In genomic region chr6:83827050-83827449, GRCh38 we compare ENCODE assay signal across 1 cellular context.
TF ChIP-seq lines count a peak whose summit lies in the region.

No MANE protein-coding gene starts in this region.

TF ChIP-seq in H1, 55 proteins besides CTCF, POLR2A, EP300 and RAD21:
- TF ChIP-seq SP1 (IDR thresholded peaks at IDR 0.05; ENCODE audit: low read depth, low read length), result no peak
- no peak for TF ChIP-seq JUND (IDR thresholded peaks at IDR 0.05; ENCODE audit: low read length)
- no peak for TF ChIP-seq GABPA (IDR thresholded peaks at IDR 0.05; ENCODE audit: borderline replicate concordance, insufficient read depth, low read length)
- TF ChIP-seq KDM1A (IDR thresholded peaks at IDR 0.05; ENCODE audit: borderline replicate concordance, low read length), result no peak
- TF ChIP-seq RXRA (IDR thresholded peaks at IDR 0.05; ENCODE audit: insufficient read depth, low read depth, low read length), result no peak
- no peak for TF ChIP-seq CEBPB (IDR thresholded peaks at IDR 0.05; ENCODE audit: low read depth, low read length)
- no peak for TF ChIP-seq RNF2 (IDR thresholded peaks at IDR 0.05; ENCODE audit: borderline replicate concordance, low read depth, low read length, missing control alignments, poor library complexity, severe bottlenecking)
- TF ChIP-seq CHD1 (IDR thresholded peaks at IDR 0.05; ENCODE audit: low read depth, low read length), result no peak
- no peak for TF ChIP-seq TAF1 (IDR thresholded peaks at IDR 0.05; ENCODE audit: low read depth, low read length)
- TF ChIP-seq MAFK (IDR thresholded peaks at IDR 0.05; ENCODE audit: low read depth, low read length), result no peak
- TF ChIP-seq EGR1 (IDR thresholded peaks at IDR 0.05; ENCODE audit: borderline replicate concordance, low read depth, low read length), result no peak
- no peak for TF ChIP-seq CHD7 (IDR thresholded peaks at IDR 0.05; ENCODE audit: insufficient replicate concordance, low read length)
- TF ChIP-seq JUN (IDR thresholded peaks at IDR 0.05; ENCODE audit: low read depth, low read length), result no peak
- no peak for TF ChIP-seq GTF2F1 (IDR thresholded peaks at IDR 0.05; ENCODE audit: borderline replicate concordance, low read depth, low read length)
- no peak for TF ChIP-seq POLR2AphosphoS5 (IDR thresholded peaks at IDR 0.05; ENCODE audit: low read depth, low read length)
- TF ChIP-seq NRF1 (IDR thresholded peaks at IDR 0.05; ENCODE audit: low read depth, low read length), result no peak
- no peak for TF ChIP-seq CBX8 (IDR thresholded peaks at IDR 0.05; ENCODE audit: borderline replicate concordance, low read depth, low read length)
- no peak for TF ChIP-seq HDAC2 (IDR thresholded peaks at IDR 0.05; ENCODE audit: borderline replicate concordance in 1 of 2, low read depth in 2 of 2, low read length in 2 of 2)
- TF ChIP-seq TBP (IDR thresholded peaks at IDR 0.05; ENCODE audit: low read depth, low read length), result no peak
- no peak for TF ChIP-seq CHD2 (IDR thresholded peaks at IDR 0.05; ENCODE audit: low read length)
TF ChIP-seq in H1: peak in this region for 0.
